In genomic region chr2:73268831-73269685, GRCh38 we compare ENCODE assay signal across 8 cellular contexts. TPM values are rescaled to one million over a fixed set of nuclear protein-coding genes. Genes with fewer than 3 reads are reported as not detected.
A peak's percentile ranks its signal among the peaks of the same experiment; 100 is the strongest.
DNase-seq lines count a peak whose midpoint lies in the region; ATAC-seq and TF ChIP-seq lines count a peak whose summit lies in the region.

No MANE protein-coding gene starts in this region.

- no peak overlapping the region for H3K4me3 ChIP-seq in CD8-positive, alpha-beta memory T cell (ENCODE audit: low read length)
- peak overlapping the region; percentile 49 for H3K4me3 ChIP-seq in parathyroid adenoma (ENCODE audit: low read depth, low read length)

- H3K36me3 ChIP-seq in CD8-positive, alpha-beta memory T cell (ENCODE audit: insufficient read depth, low read length), result no peaks in the 10 kb centered on the region
- no peaks in the 10 kb centered on the region for H3K36me3 ChIP-seq in parathyroid adenoma (ENCODE audit: control insufficient read depth, insufficient read depth, low read length)

- H3K4me1 Mint-ChIP-seq in CD8-positive, alpha-beta memory T cell, result peaks cover 21 to 34% (median 25%) of the 10 kb centered on the region in 3 donors
- peaks cover 16% of the 10 kb centered on the region for H3K4me1 Mint-ChIP-seq in endothelial cell (ENCODE audit: unreplicated experiment)

- H3K27ac Mint-ChIP-seq in CD8-positive, alpha-beta memory T cell, result peak overlapping the region in 1 of 8 donors; percentile 12
- no peak overlapping the region for H3K27ac Mint-ChIP-seq in endothelial cell (ENCODE audit: unreplicated experiment)

- DNase-seq in CD8-positive, alpha-beta memory T cell, result peak; percentile 69 to 90 (median 71)
- DNase-seq in NCI-H2081 treated with DMSO at 0.1 percent for 48 hours (lab: John Stamatoyannopoulos, UW) (peak; percentile 68), endothelial cell (ENCODE audit: low spot score) (peak; percentile 44), NOMO-1 treated with DMSO at 0.1 percent for 48 hours (lab: John Stamatoyannopoulos, UW; ENCODE audit: unreplicated experiment) (no peak)
- peak; percentile 87 for DNase-seq in activated CD8-positive, alpha-beta memory T cell treated with anti-CD3 and anti-CD28 coated beads for 24 hours

- peak overlapping the region; percentile 70 for H3K4me2 ChIP-seq in parathyroid adenoma (ENCODE audit: low read length)

- H3K27me3 ChIP-seq in CD8-positive, alpha-beta memory T cell (ENCODE audit: insufficient read depth, low read length, poor library complexity, severe bottlenecking), result no peaks in the 10 kb centered on the region
- no peaks in the 10 kb centered on the region for H3K27me3 ChIP-seq in parathyroid adenoma (ENCODE audit: control insufficient read depth, insufficient read depth, low read length)

- peaks cover 0 to 14% (median 9%) of the 10 kb centered on the region in 3 donors for H3K36me3 Mint-ChIP-seq in CD8-positive, alpha-beta memory T cell
- H3K36me3 Mint-ChIP-seq in endothelial cell (ENCODE audit: low read depth, unreplicated experiment), result peaks cover 6% of the 10 kb centered on the region

- H3K27ac ChIP-seq in CD8-positive, alpha-beta memory T cell (ENCODE audit: low read depth, low read length), result no peak overlapping the region
- H3K27ac ChIP-seq in parathyroid adenoma, result peak overlapping the region; percentile 74

- POLR2A ChIA-PET in CD8-positive, alpha-beta memory T cell (lab: Charles Lee), result interaction anchor here (0.7 to 1.6 kb wide), 2 partner anchors 21 to 35 kb away, joined by 3 to 5 read pairs; partner anchors contain the start of gene CCT7

- no peaks in the 10 kb centered on the region for H3K9me3 ChIP-seq in CD8-positive, alpha-beta memory T cell (ENCODE audit: low read length)
- H3K9me3 ChIP-seq in parathyroid adenoma (ENCODE audit: control insufficient read depth, low read length), result no peaks in the 10 kb centered on the region

- no peak for TF ChIP-seq CTCF in endothelial cell (IDR thresholded peaks at IDR 0.05; ENCODE audit: unreplicated experiment)
- peak; percentile 40 for TF ChIP-seq CTCF in parathyroid adenoma (IDR thresholded peaks at IDR 0.05)

- H3K9me3 Mint-ChIP-seq in CD8-positive, alpha-beta memory T cell, result peaks cover 0 to 1% (median 0%) of the 10 kb centered on the region in 5 donors
- no peaks in the 10 kb centered on the region for H3K9me3 Mint-ChIP-seq in endothelial cell (ENCODE audit: unreplicated experiment)

- CTCF ChIA-PET in CD8-positive, alpha-beta memory T cell (lab: Charles Lee), result interaction anchor here (0.9 to 2.5 kb wide), 8 partner anchors 9 to 56 kb away, joined by 3 to 21 read pairs (median 4); partner anchors contain the start of gene PRADC1

- peak overlapping the region; percentile 51 for H3K9ac ChIP-seq in parathyroid adenoma

- peak overlapping the region; percentile 95 for H2AFZ ChIP-seq in parathyroid adenoma

- peak overlapping the region; percentile 44 to 81 (median 60) for H3K4me3 Mint-ChIP-seq in CD8-positive, alpha-beta memory T cell
- H3K4me3 Mint-ChIP-seq in endothelial cell (ENCODE audit: unreplicated experiment), result no peak overlapping the region

- no peaks in the 10 kb centered on the region for H3K27me3 Mint-ChIP-seq in CD8-positive, alpha-beta memory T cell
- H3K27me3 Mint-ChIP-seq in endothelial cell (ENCODE audit: unreplicated experiment), result peaks cover 30% of the 10 kb centered on the region

- peaks cover 11% of the 10 kb centered on the region for H3K4me1 ChIP-seq in CD8-positive, alpha-beta memory T cell (ENCODE audit: insufficient read depth, low read length)
- H3K4me1 ChIP-seq in parathyroid adenoma, result no peaks in the 10 kb centered on the region

- ATAC-seq in GM21737 (IDR thresholded peaks at IDR 0.05; ENCODE audit: unreplicated experiment), result peak; percentile 81
- no peak for ATAC-seq in HG03039 (IDR thresholded peaks at IDR 0.05; ENCODE audit: unreplicated experiment)

- H3K79me2 ChIP-seq in parathyroid adenoma, result peaks cover 4% of the 10 kb centered on the region

RNA-seq across cellular contexts. Expression of gene FBXO41, which starts 15.2 kb away (rescaled TPM):
- total RNA-seq in CD8-positive, alpha-beta memory T cell, result 10 to 100 TPM; 25.3 to 25.6 TPM
- polyA plus RNA-seq in CD8-positive, alpha-beta memory T cell, result 2.4 TPM
- 2.1 TPM for total RNA-seq in endothelial cell (ENCODE audit: unreplicated experiment)

RNA-seq across cellular contexts. Expression of gene EGR4, which starts 24.3 kb away (rescaled TPM):
- under 1 TPM; 0.31 to 0.55 TPM for total RNA-seq in CD8-positive, alpha-beta memory T cell
- not detected for polyA plus RNA-seq in CD8-positive, alpha-beta memory T cell
- total RNA-seq in endothelial cell (ENCODE audit: unreplicated experiment), result 0.15 TPM

RNA-seq across cellular contexts. Expression of gene CCT7, which starts 35.0 kb away (rescaled TPM):
- 100 to 1,000 TPM; 750 to 758 TPM for total RNA-seq in CD8-positive, alpha-beta memory T cell
- polyA plus RNA-seq in CD8-positive, alpha-beta memory T cell, result 263 TPM
- 183 TPM for total RNA-seq in endothelial cell (ENCODE audit: unreplicated experiment)

RNA-seq across cellular contexts. Expression of gene PRADC1, which starts 36.0 kb away (rescaled TPM):
- total RNA-seq in CD8-positive, alpha-beta memory T cell, result 10 to 100 TPM; 21.1 to 24.9 TPM
- 27.2 TPM for polyA plus RNA-seq in CD8-positive, alpha-beta memory T cell
- total RNA-seq in endothelial cell (ENCODE audit: unreplicated experiment), result 24.1 TPM

RNA-seq across cellular contexts. Expression of gene SMYD5, which starts 55.0 kb away (rescaled TPM):
- total RNA-seq in CD8-positive, alpha-beta memory T cell, result 10 to 100 TPM; 41.2 to 42.8 TPM
- 21.5 TPM for polyA plus RNA-seq in CD8-positive, alpha-beta memory T cell
- 17.0 TPM for total RNA-seq in endothelial cell (ENCODE audit: unreplicated experiment)
